Comparison of ENCODE assay signal across 13 cellular contexts in the genomic region with DNA sequence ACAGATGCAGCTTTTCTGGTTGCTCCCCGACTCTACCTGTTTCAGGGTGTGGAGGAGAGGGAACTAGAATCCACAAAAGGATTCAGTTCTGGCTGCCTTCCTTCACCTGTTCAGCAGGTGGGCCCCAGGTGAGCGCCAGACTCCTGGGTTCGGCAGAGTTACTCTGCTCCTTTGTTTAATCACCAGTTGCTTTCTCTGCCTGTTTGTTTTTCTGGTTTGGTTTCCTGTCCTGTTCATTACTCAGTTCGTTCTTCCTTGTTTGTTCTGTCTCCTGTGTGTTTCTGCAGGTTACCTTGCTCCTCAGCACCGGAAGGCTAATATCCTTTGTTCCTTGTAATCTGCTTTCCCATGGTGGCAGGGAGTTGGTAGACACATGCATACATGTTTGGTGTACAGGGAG.
DNase-seq lines count a peak whose midpoint lies in the region; ATAC-seq and TF ChIP-seq lines count a peak whose summit lies in the region.
"Had no signal": no experiment of that assay in that cellular context is flagged by ENCODE, and none has a peak within 500 bp of the region (broad histone marks: within the 10 kb centered on the region; RNA-seq: fewer than 3 reads in every experiment).

No MANE protein-coding gene starts in this region.

- H3K4me1 ChIP-seq in foreskin keratinocyte, result no peaks in the 10 kb centered on the region
- H3K4me1 ChIP-seq: pancreas had no signal

- no peak overlapping the region for H3K27ac ChIP-seq in foreskin keratinocyte
- H3K27ac ChIP-seq: pancreas had no signal

- ATAC-seq in foreskin keratinocyte, result no peak
- ATAC-seq in GM18907 (IDR thresholded peaks at IDR 0.05; ENCODE audit: unreplicated experiment), result no peak
- ATAC-seq: GM12878, SK-N-SH treated with all-trans-retinoic acid at 6 μM for 48 hours had no signal

- TF ChIP-seq CTCF in foreskin keratinocyte (conservative IDR thresholded peaks at IDR 0.05), result no peak

- no peaks in the 10 kb centered on the region for H3K27me3 ChIP-seq in foreskin keratinocyte
- H3K27me3 ChIP-seq: pancreas had no signal

- peak; percentile 99 for DNase-seq in DMS153 (lab: John Stamatoyannopoulos, UW)
- peak; percentile 97 for DNase-seq in NCI-H1417 treated with DMSO at 0.1 percent for 48 hours (lab: John Stamatoyannopoulos, UW)
- peak; percentile 96 for DNase-seq in NCI-H774 (lab: John Stamatoyannopoulos, UW)
- DNase-seq in iPS DF 4.7 (ENCODE audit: extremely low read depth, low spot score), result peak; percentile 51
- no peak for DNase-seq in foreskin keratinocyte
- DNase-seq in LoVo (ENCODE audit: low spot score), result no peak
- no peak for DNase-seq in AG08396 (ENCODE audit: low spot score)
- DNase-seq: activated CD8-positive, alpha-beta memory T cell treated with anti-CD3 and anti-CD28 coated beads, Interleukin-2, amount 50 U/mL, for 4 hours; midbrain; pancreas had no signal

Comparison
In these comparisons a context has a peak if more than half of its experiments do, and no peak if none do; other contexts are left out.
1. DNase-seq: peak in DMS153 (single experiment), NCI-H1417 treated with DMSO at 0.1 percent for 48 hours (single experiment), NCI-H774 (single experiment) and iPS DF 4.7 (single experiment); none in foreskin keratinocyte (0 of 2), LoVo (single experiment) and AG08396 (single experiment).